In the genomic region with DNA sequence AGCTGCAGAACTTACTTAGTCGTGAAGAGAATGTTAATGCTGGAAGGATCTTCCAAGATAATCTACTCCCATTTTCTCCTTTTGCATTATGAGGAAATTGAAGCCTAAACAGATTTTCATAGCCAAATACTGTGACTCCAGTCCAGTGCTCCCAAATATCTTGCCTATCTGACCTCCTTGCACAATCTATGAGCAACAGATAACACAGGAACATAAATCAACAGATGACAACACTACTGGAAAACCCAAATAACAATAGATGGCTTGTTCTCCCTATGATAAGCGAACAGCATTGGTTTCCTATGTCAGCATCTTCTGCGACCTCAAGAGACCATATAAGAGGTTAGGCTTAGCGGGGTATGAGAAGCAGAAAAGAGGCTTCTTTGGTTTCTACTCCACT, we compare ENCODE assay signal across 33 cellular contexts.
"Had no signal": no experiment of that assay in that cellular context is flagged by ENCODE, and none has a peak within 500 bp of the region (broad histone marks: within the 10 kb centered on the region; RNA-seq: fewer than 3 reads in every experiment).

No MANE protein-coding gene starts in this region.

- H3K36me3 ChIP-seq: adrenal gland, ascending aorta, breast epithelium, esophagus muscularis mucosa, WERI-Rb-1 had no signal

- H3K9me3 ChIP-seq: adrenal gland, esophagus muscularis mucosa had no signal

- H3K4me1 Mint-ChIP-seq: activated CD4-positive, alpha-beta T cell treated with anti-CD3 and anti-CD28 coated beads for 36 hours; activated CD4-positive, alpha-beta T cell treated with anti-CD3 and anti-CD28 coated beads, Interleukin-2, amount 10 ng/mL, durations not matched to agents 24 days and 14 days; activated CD8-positive, alpha-beta memory T cell treated with anti-CD3 and anti-CD28 coated beads, Interleukin-2, amount 10 ng/mL, durations not matched to agents 7 days and 5 days; activated naive CD4-positive, alpha-beta T cell treated with anti-CD3 and anti-CD28 coated beads, Interleukin-2, amount 50 U/mL, for 24 hours; activated naive CD8-positive, alpha-beta T cell treated with anti-CD3 and anti-CD28 coated beads for 36 hours; activated naive CD8-positive, alpha-beta T cell treated with anti-CD3 and anti-CD28 coated beads, Interleukin-2, amount 50 U/mL, for 24 hours; brain; central memory CD8-positive, alpha-beta T cell; T-cell had no signal

- H3K4me1 ChIP-seq: adrenal gland, ascending aorta, breast epithelium, foreskin keratinocyte had no signal

- H3K36me3 Mint-ChIP-seq: activated CD4-positive, alpha-beta memory T cell treated with anti-CD3 and anti-CD28 coated beads for 36 hours; activated CD8-positive, alpha-beta memory T cell treated with anti-CD3 and anti-CD28 coated beads, Interleukin-2, amount 10 ng/mL, durations not matched to agents 7 days and 5 days; activated naive CD8-positive, alpha-beta T cell treated with anti-CD3 and anti-CD28 coated beads for 36 hours; brain; T-cell had no signal

- H3K4me3 Mint-ChIP-seq: activated CD4-positive, alpha-beta memory T cell treated with anti-CD3 and anti-CD28 coated beads for 36 hours; activated CD4-positive, alpha-beta T cell treated with anti-CD3 and anti-CD28 coated beads for 36 hours; activated CD4-positive, alpha-beta T cell treated with anti-CD3 and anti-CD28 coated beads, Interleukin-2, amount 10 ng/mL, durations not matched to agents 24 days and 14 days; activated CD8-positive, alpha-beta memory T cell treated with anti-CD3 and anti-CD28 coated beads, Interleukin-2, amount 10 ng/mL, durations not matched to agents 7 days and 5 days; activated CD8-positive, alpha-beta T cell treated with anti-CD3 and anti-CD28 coated beads, Interleukin-2, amount 10 ng/mL, durations not matched to agents 7 days and 5 days; activated naive CD4-positive, alpha-beta T cell treated with anti-CD3 and anti-CD28 coated beads for 36 hours; activated naive CD4-positive, alpha-beta T cell treated with anti-CD3 and anti-CD28 coated beads, Interleukin-2, amount 50 U/mL, for 24 hours; activated naive CD8-positive, alpha-beta T cell treated with anti-CD3 and anti-CD28 coated beads for 36 hours; activated naive CD8-positive, alpha-beta T cell treated with anti-CD3 and anti-CD28 coated beads, Interleukin-2, amount 50 U/mL, for 24 hours; activated T-helper 1 cell treated with anti-CD3 and anti-CD28 coated beads, Interleukin-12 subunit alpha, Interleukin-12 subunit beta, Interleukin-2, Interleukin-4 antibody, amounts not matched to agents 30 ng/mL and 10 ng/mL and 1 ng/mL, durations not matched to agents 14 hours and 24 hours and 36 hours; brain; central memory CD8-positive, alpha-beta T cell; effector memory CD8-positive, alpha-beta T cell; T-cell; T-helper 1 cell treated with Interleukin-12 subunit alpha and Interleukin-12 subunit beta and Interleukin-4 antibody, amounts not matched to agents 30 μg/mL and 1 μg/mL, for 36 hours had no signal

- H3K27ac Mint-ChIP-seq: activated CD4-positive, alpha-beta memory T cell treated with anti-CD3 and anti-CD28 coated beads for 36 hours; activated CD4-positive, alpha-beta T cell treated with anti-CD3 and anti-CD28 coated beads for 36 hours; activated CD4-positive, alpha-beta T cell treated with anti-CD3 and anti-CD28 coated beads, Interleukin-2, amount 10 ng/mL, durations not matched to agents 24 days and 14 days; activated CD8-positive, alpha-beta memory T cell treated with anti-CD3 and anti-CD28 coated beads, Interleukin-2, amount 10 ng/mL, durations not matched to agents 7 days and 5 days; activated CD8-positive, alpha-beta T cell treated with anti-CD3 and anti-CD28 coated beads, Interleukin-2, amount 10 ng/mL, durations not matched to agents 7 days and 5 days; activated naive CD4-positive, alpha-beta T cell treated with anti-CD3 and anti-CD28 coated beads for 36 hours; activated naive CD4-positive, alpha-beta T cell treated with anti-CD3 and anti-CD28 coated beads, Interleukin-2, amount 50 U/mL, for 24 hours; activated naive CD8-positive, alpha-beta T cell treated with anti-CD3 and anti-CD28 coated beads for 36 hours; activated naive CD8-positive, alpha-beta T cell treated with anti-CD3 and anti-CD28 coated beads, Interleukin-2, amount 50 U/mL, for 24 hours; activated T-helper 1 cell treated with anti-CD3 and anti-CD28 coated beads, Interleukin-12 subunit alpha, Interleukin-12 subunit beta, Interleukin-2, Interleukin-4 antibody, amounts not matched to agents 30 ng/mL and 10 ng/mL and 1 ng/mL, durations not matched to agents 14 hours and 24 hours and 36 hours; activated T-helper 2 cell treated with anti-CD3 and anti-CD28 coated beads, Interferon-gamma antibody, Interleukin-2, Interleukin-4, amounts not matched to agents 10 μg/mL and 5 μg/mL and 100 μg/mL, durations not matched to agents 14 hours and 24 hours and 36 hours; brain; effector memory CD8-positive, alpha-beta T cell; T-cell; T-helper 1 cell treated with Interleukin-12 subunit alpha and Interleukin-12 subunit beta and Interleukin-4 antibody, amounts not matched to agents 30 μg/mL and 1 μg/mL, for 36 hours had no signal

- H3K27ac ChIP-seq: adrenal gland, ascending aorta, breast epithelium, esophagus muscularis mucosa, foreskin keratinocyte, WERI-Rb-1 had no signal

- ATAC-seq: activated CD4-positive, alpha-beta T cell treated with anti-CD3 and anti-CD28 coated beads for 36 hours; activated CD8-positive, alpha-beta memory T cell treated with anti-CD3 and anti-CD28 coated beads, Interleukin-2, amount 10 ng/mL, durations not matched to agents 7 days and 5 days; activated CD8-positive, alpha-beta T cell treated with anti-CD3 and anti-CD28 coated beads, Interleukin-2, amount 10 ng/mL, durations not matched to agents 7 days and 5 days; activated naive CD8-positive, alpha-beta T cell treated with anti-CD3 and anti-CD28 coated beads, Interleukin-2, amount 50 U/mL, for 24 hours; effector memory CD8-positive, alpha-beta T cell; foreskin keratinocyte; T-cell had no signal

- H3K9me3 Mint-ChIP-seq: activated CD4-positive, alpha-beta T cell treated with anti-CD3 and anti-CD28 coated beads, Interleukin-2, amount 10 ng/mL, durations not matched to agents 24 days and 14 days; activated T-helper 2 cell treated with anti-CD3 and anti-CD28 coated beads, Interferon-gamma antibody, Interleukin-2, Interleukin-4, amounts not matched to agents 10 μg/mL and 5 μg/mL and 100 μg/mL, durations not matched to agents 14 hours and 24 hours and 36 hours; effector memory CD8-positive, alpha-beta T cell had no signal

- DNase-seq: activated CD4-positive, alpha-beta memory T cell treated with anti-CD3 and anti-CD28 coated beads for 36 hours; activated CD4-positive, alpha-beta T cell treated with anti-CD3 and anti-CD28 coated beads for 36 hours; activated CD4-positive, alpha-beta T cell treated with anti-CD3 and anti-CD28 coated beads, Interleukin-2, amount 10 ng/mL, durations not matched to agents 24 days and 14 days; activated CD4-positive, CD25-positive, alpha-beta regulatory T cell; activated CD4-positive, CD25-positive, alpha-beta regulatory T cell treated with anti-CD3 and anti-CD28 coated beads, Interleukin-2, amount 50 U/mL, for 72 hours; activated CD8-positive, alpha-beta memory T cell treated with anti-CD3 and anti-CD28 coated beads, Interleukin-2, amount 10 ng/mL, durations not matched to agents 7 days and 5 days; activated CD8-positive, alpha-beta memory T cell treated with anti-CD3 and anti-CD28 coated beads, Interleukin-2, amount 50 U/mL, for 4 hours; activated CD8-positive, alpha-beta T cell treated with anti-CD3 and anti-CD28 coated beads, Interleukin-2, amount 10 ng/mL, durations not matched to agents 7 days and 5 days; activated effector memory CD4-positive, alpha-beta T cell treated with anti-CD3 and anti-CD28 coated beads, Interleukin-2, amount 50 U/mL, for 16 hours; activated naive CD4-positive, alpha-beta T cell treated with anti-CD3 and anti-CD28 coated beads for 36 hours; activated naive CD8-positive, alpha-beta T cell treated with anti-CD3 and anti-CD28 coated beads for 36 hours; activated naive CD8-positive, alpha-beta T cell treated with anti-CD3 and anti-CD28 coated beads, Interleukin-2, amount 50 U/mL, for 24 hours; activated T-cell treated with anti-CD3 and anti-CD28 coated beads, Interleukin-2, amount 50 U/mL, for 1 hour; activated T-cell treated with anti-CD3 and anti-CD28 coated beads, Interleukin-2, amount 50 U/mL, for 48 hours; adrenal gland; cortex of kidney; dermis blood vessel endothelial cell; effector CD4-positive, alpha-beta T cell; effector memory CD8-positive, alpha-beta T cell; erythroblast; foreskin keratinocyte; T-cell; T1000; WERI-Rb-1 had no signal

- H3K4me3 ChIP-seq: adrenal gland, ascending aorta, breast epithelium, esophagus muscularis mucosa had no signal

- H3K27me3 ChIP-seq: adrenal gland, ascending aorta, breast epithelium, esophagus muscularis mucosa, foreskin keratinocyte had no signal

- H3K27me3 Mint-ChIP-seq: activated CD4-positive, alpha-beta T cell treated with anti-CD3 and anti-CD28 coated beads, Interleukin-2, amount 10 ng/mL, durations not matched to agents 24 days and 14 days; brain had no signal
